ENCODE assay signal across 18 cellular contexts in the genomic region with DNA sequence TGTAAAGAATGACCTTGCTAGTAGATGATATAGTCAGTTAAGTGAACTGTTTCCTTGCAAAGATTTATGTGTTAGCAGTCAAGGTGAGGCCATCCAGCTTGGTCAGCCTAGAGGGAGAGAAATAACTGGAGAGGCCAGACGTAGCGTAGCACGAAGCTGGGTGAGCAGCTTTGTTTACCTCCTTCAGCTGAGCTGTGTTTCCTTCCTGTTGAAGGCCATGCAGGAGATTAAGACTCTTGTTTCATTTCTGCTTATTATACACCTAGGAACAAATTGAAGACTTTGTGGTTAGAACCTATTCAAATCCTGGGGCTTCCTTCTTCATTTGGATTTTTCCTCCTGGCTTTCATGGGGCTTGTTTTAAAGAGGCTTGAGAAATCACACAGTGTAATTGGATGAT.
A peak's percentile ranks its signal among the peaks of the same experiment; 100 is the strongest.
DNase-seq lines count a peak whose midpoint lies in the region; ATAC-seq, FAIRE-seq and TF ChIP-seq lines count a peak whose summit lies in the region.
"Had no signal": no experiment of that assay in that cellular context is flagged by ENCODE, and none has a peak within 500 bp of the region (broad histone marks: within the 10 kb centered on the region; RNA-seq: fewer than 3 reads in every experiment).

No MANE protein-coding gene starts in this region.

- peak; percentile 51 to 61 for ATAC-seq in stimulated activated naive B cell treated with anti-CD40 and anti-IgM and Interleukin-4, amounts not matched to agents 10 μg/mL and 1 μg/mL and 100 μg/mL, for 72 hours (replicated peaks)
- no peak for ATAC-seq in GM21381 (IDR thresholded peaks at IDR 0.05; ENCODE audit: unreplicated experiment)
- ATAC-seq: PC-3 had no signal

- H3K4me1 ChIP-seq in Karpas-422 (ENCODE audit: low read length): peaks cover 15% of the 10 kb centered on the region
- peaks cover 10% of the 10 kb centered on the region for H3K4me1 ChIP-seq in endothelial cell of umbilical vein (ENCODE audit: control insufficient read depth, extremely low read depth, insufficient read depth, low read length)
- H3K4me1 ChIP-seq: BE2C had no signal

- no peaks in the 10 kb centered on the region for H3K36me3 ChIP-seq in Karpas-422 (ENCODE audit: insufficient read depth, low read length)
- H3K36me3 ChIP-seq in endothelial cell of umbilical vein (ENCODE audit: control insufficient read depth in 2 of 2, extremely low read depth in 1 of 2, insufficient read depth in 2 of 2, low read length in 2 of 2): no peaks in the 10 kb centered on the region
- H3K36me3 ChIP-seq: BE2C had no signal

- peaks cover 0 to 2% of the 10 kb centered on the region in 2 donors for H3K36me3 Mint-ChIP-seq in stimulated activated naive B cell treated with anti-CD40 and anti-IgM and Interleukin-4, amounts not matched to agents 10 μg/mL and 1 μg/mL and 100 μg/mL, for 72 hours
- H3K36me3 Mint-ChIP-seq: CD4-positive, alpha-beta memory T cell had no signal

- H3K79me2 ChIP-seq in Karpas-422 (ENCODE audit: low read length): no peaks in the 10 kb centered on the region
- H3K79me2 ChIP-seq in endothelial cell of umbilical vein (ENCODE audit: control insufficient read depth, insufficient read depth, low read length): no peaks in the 10 kb centered on the region

- CTCF ChIA-PET in endothelial cell of umbilical vein (lab: Charles Lee): interaction anchor here (2.0 kb wide), 1 partner anchor 18 kb away, joined by 4 read pairs; no protein-coding TSS in a partner anchor

- H3K9me2 ChIP-seq in Karpas-422 (replicated peaks; ENCODE audit: insufficient read depth, low read length): no peaks in the 10 kb centered on the region

- H3K4me3 Mint-ChIP-seq in stimulated activated naive B cell treated with anti-CD40 and anti-IgM and Interleukin-4, amounts not matched to agents 10 μg/mL and 1 μg/mL and 100 μg/mL, for 72 hours: no peak overlapping the region
- H3K4me3 Mint-ChIP-seq: CD4-positive, alpha-beta memory T cell had no signal

- H3K27me3 ChIP-seq in Karpas-422 (ENCODE audit: low read length) (no peaks in the 10 kb centered on the region), endothelial cell of umbilical vein (ENCODE audit: control insufficient read depth in 2 of 2, insufficient read depth in 2 of 2, low read length in 2 of 2) (no peaks in the 10 kb centered on the region)
- H3K27me3 ChIP-seq: BE2C had no signal

- H4K20me1 ChIP-seq in Karpas-422 (ENCODE audit: insufficient read depth, low read depth, low read length) (no peaks in the 10 kb centered on the region), endothelial cell of umbilical vein (replicated peaks; ENCODE audit: control insufficient read depth, extremely low read depth, insufficient read depth, low read length) (no peaks in the 10 kb centered on the region)

- intact Hi-C loops in endothelial cell of umbilical vein (cut with micrococcal nuclease): no loop called here

- DNase-seq in NCI-H82 (lab: John Stamatoyannopoulos, UW) (peak; percentile 33), NCI-H82 treated with DMSO at 0.1 percent for 48 hours (lab: John Stamatoyannopoulos, UW; ENCODE audit: unreplicated experiment) (no peak), Karpas-422 (peak; percentile 79), endothelial cell of umbilical vein (ENCODE audit: low read depth, low spot score) (peak; percentile 6), NCI-H1105 treated with DMSO at 0.1 percent for 48 hours (lab: John Stamatoyannopoulos, UW) (no peak), CD1c-positive myeloid dendritic cell (ENCODE audit: extremely low spot score) (no peak)
- no peak for DNase-seq in stimulated activated naive B cell treated with anti-CD40 and anti-IgM and Interleukin-4, amounts not matched to agents 10 μg/mL and 1 μg/mL and 100 μg/mL, for 72 hours
- DNase-seq: BE2C; CD4-positive, alpha-beta memory T cell; HCEC 1CT; KG1; NCI-H1092; NCI-H510A treated with DMSO at 0.1 percent for 48 hours; PC-3; SW 1271 had no signal

- H3K27ac ChIP-seq in Karpas-422 (ENCODE audit: low read length) (no peak overlapping the region), endothelial cell of umbilical vein (ENCODE audit: insufficient read depth, low read depth, low read length) (no peak overlapping the region)
- H3K27ac ChIP-seq: 22Rv1, RWPE1 had no signal

- H2AFZ ChIP-seq in Karpas-422 (ENCODE audit: low read length) (no peak overlapping the region), endothelial cell of umbilical vein (ENCODE audit: low read depth, low read length) (no peak overlapping the region)

- H3K4me3 ChIP-seq in Karpas-422 (ENCODE audit: low read length) (peak overlapping the region; percentile 25; the same call in 1 of the 2 replicates), endothelial cell of umbilical vein (replicated peaks in 1 of 3; ENCODE audit: insufficient read depth in 1 of 3, low read depth in 1 of 3, low read length in 3 of 3) (no peak overlapping the region)

- H3K9ac ChIP-seq in Karpas-422 (ENCODE audit: low read length) (no peak overlapping the region), endothelial cell of umbilical vein (replicated peaks; ENCODE audit: extremely low read depth, insufficient read depth, low read length) (no peak overlapping the region)

- H3K9me1 ChIP-seq in endothelial cell of umbilical vein (replicated peaks; ENCODE audit: control insufficient read depth, extremely low read depth, insufficient read depth, low read length): no peaks in the 10 kb centered on the region

- H3K27me3 Mint-ChIP-seq in stimulated activated naive B cell treated with anti-CD40 and anti-IgM and Interleukin-4, amounts not matched to agents 10 μg/mL and 1 μg/mL and 100 μg/mL, for 72 hours: peaks cover 8 to 13% of the 10 kb centered on the region in 2 donors

- H3K9me3 ChIP-seq in Karpas-422 (ENCODE audit: low read length): no peaks in the 10 kb centered on the region
- H3K9me3 ChIP-seq in endothelial cell of umbilical vein (replicated peaks; ENCODE audit: control insufficient read depth, insufficient read depth, low read length): no peaks in the 10 kb centered on the region
- H3K9me3 ChIP-seq: BE2C had no signal

- POLR2A ChIA-PET in endothelial cell of umbilical vein (lab: Charles Lee): no interaction called here

- TF ChIP-seq POLR2A in endothelial cell of umbilical vein (IDR thresholded peaks at IDR 0.05; ENCODE audit: low read depth, low read length): no peak

- H3K4me2 ChIP-seq in Karpas-422 (ENCODE audit: low read depth, low read length, poor library complexity, severe bottlenecking): peak overlapping the region; percentile 41
- no peak overlapping the region for H3K4me2 ChIP-seq in endothelial cell of umbilical vein (ENCODE audit: insufficient read depth, low read length)

- BruUV-seq in endothelial cell of umbilical vein (replicated peaks; lab: Mats Ljungman, UMichigan): no TSS peak

- peak; percentile 52 for FAIRE-seq in endothelial cell of umbilical vein (lab: Jason Lieb, UNC)

- H3K27ac Mint-ChIP-seq in stimulated activated naive B cell treated with anti-CD40 and anti-IgM and Interleukin-4, amounts not matched to agents 10 μg/mL and 1 μg/mL and 100 μg/mL, for 72 hours: no peak overlapping the region
- H3K27ac Mint-ChIP-seq: CD4-positive, alpha-beta memory T cell had no signal

- H3K9me3 Mint-ChIP-seq in stimulated activated naive B cell treated with anti-CD40 and anti-IgM and Interleukin-4, amounts not matched to agents 10 μg/mL and 1 μg/mL and 100 μg/mL, for 72 hours: no peaks in the 10 kb centered on the region
- H3K9me3 Mint-ChIP-seq: CD4-positive, alpha-beta memory T cell had no signal

- TF ChIP-seq CTCF in endothelial cell of umbilical vein (IDR thresholded peaks at IDR 0.05; ENCODE audit: extremely low read depth in 1 of 2, insufficient read depth in 1 of 2, low read depth in 1 of 2, low read length in 2 of 2): no peak

- H3K4me1 Mint-ChIP-seq in stimulated activated naive B cell treated with anti-CD40 and anti-IgM and Interleukin-4, amounts not matched to agents 10 μg/mL and 1 μg/mL and 100 μg/mL, for 72 hours: peaks cover 8 to 11% of the 10 kb centered on the region in 2 donors

- dilution Hi-C loops in endothelial cell of umbilical vein (cut with MboI; ENCODE audit: extremely low pct_ligation_motif_present, low sequenced_read_pairs): no loop called here

TF ChIP-seq in endothelial cell of umbilical vein, 7 proteins besides CTCF, POLR2A, EP300 and RAD21:
- no peak for TF ChIP-seq EZH2 (IDR thresholded peaks at IDR 0.05; ENCODE audit: borderline replicate concordance, low read depth, low read length, severe bottlenecking)
- no peak for TF ChIP-seq GATA2 (IDR thresholded peaks at IDR 0.05; ENCODE audit: insufficient read depth, insufficient read length, low read depth, low read length)
- TF ChIP-seq MYC (IDR thresholded peaks at IDR 0.05; ENCODE audit: low read depth, low read length): no peak
- no peak for TF ChIP-seq POLR2AphosphoS5 (IDR thresholded peaks at IDR 0.05; ENCODE audit: insufficient read depth, low read depth, low read length)
- TF ChIP-seq FOS (IDR thresholded peaks at IDR 0.05; ENCODE audit: borderline replicate concordance, insufficient read depth, low read length): no peak
- TF ChIP-seq, protein P1, sequence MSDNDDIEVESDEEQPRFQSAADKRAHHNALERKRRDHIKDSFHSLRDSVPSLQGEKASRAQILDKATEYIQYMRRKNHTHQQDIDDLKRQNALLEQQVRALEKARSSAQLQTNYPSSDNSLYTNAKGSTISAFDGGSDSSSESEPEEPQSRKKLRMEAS (IDR thresholded peaks at IDR 0.05; ENCODE audit: insufficient read depth, insufficient read length): no peak
- TF ChIP-seq JUN (IDR thresholded peaks at IDR 0.05; ENCODE audit: borderline replicate concordance, insufficient read depth, insufficient read length, low read depth): no peak

Comparison
In these comparisons a context has a peak if more than half of its experiments do, and no peak if none do; other contexts are left out.
1. DNase-seq: peak in NCI-H82 (single experiment), Karpas-422 (single experiment) and endothelial cell of umbilical vein (single experiment); none in NCI-H82 treated with DMSO at 0.1 percent for 48 hours (single experiment), stimulated activated naive B cell treated with anti-CD40 and anti-IgM and Interleukin-4, amounts not matched to agents 10 μg/mL and 1 μg/mL and 100 μg/mL, for 72 hours (single experiment), NCI-H1105 treated with DMSO at 0.1 percent for 48 hours (single experiment) and CD1c-positive myeloid dendritic cell (single experiment).